8 cellular contexts compared by ENCODE assay signal in genomic region chr10:67520924-67521520, GRCh38.
A peak's percentile ranks its signal among the peaks of the same experiment; 100 is the strongest.
DNase-seq lines count a peak whose midpoint lies in the region; ATAC-seq, FAIRE-seq and TF ChIP-seq lines count a peak whose summit lies in the region.

No MANE protein-coding gene starts in this region.

- intact Hi-C loops in mammary epithelial cell (cut with micrococcal nuclease) (loop anchor here (2.0 to 5.0 kb wide), 3 partner anchors 214 to 569 kb away; no protein-coding TSS in a partner anchor), kidney (cut with DNase I) (no loop called here)

- no peaks in the 10 kb centered on the region for H4K20me1 ChIP-seq in mammary epithelial cell (ENCODE audit: insufficient read depth, low read length)

- no peak overlapping the region for H3K4me3 Mint-ChIP-seq in activated CD8-positive, alpha-beta memory T cell treated with anti-CD3 and anti-CD28 coated beads, Interleukin-2, amount 10 ng/mL, durations not matched to agents 7 days and 5 days
- H3K4me3 Mint-ChIP-seq in stimulated activated naive CD8-positive, alpha-beta T cell treated with anti-CD3 and anti-CD28 coated beads, Interleukin-15, amount 100 ng/mL, for 72 hours = no peak overlapping the region

- BruUV-seq in mammary epithelial cell (replicated peaks; lab: Mats Ljungman, UMichigan) = no TSS peak

- no peaks in the 10 kb centered on the region for H3K9me3 Mint-ChIP-seq in activated CD8-positive, alpha-beta memory T cell treated with anti-CD3 and anti-CD28 coated beads, Interleukin-2, amount 10 ng/mL, durations not matched to agents 7 days and 5 days (ENCODE audit: low read depth)
- H3K9me3 Mint-ChIP-seq in stimulated activated naive CD8-positive, alpha-beta T cell treated with anti-CD3 and anti-CD28 coated beads, Interleukin-15, amount 100 ng/mL, for 72 hours = no peaks in the 10 kb centered on the region

- TF ChIP-seq CTCF in RWPE1 (conservative IDR thresholded peaks at IDR 0.05; ENCODE audit: low read depth) (peak; percentile 72), mammary epithelial cell (conservative IDR thresholded peaks at IDR 0.05 in 1 of 2, IDR thresholded peaks at IDR 0.05 in 1 of 2; ENCODE audit: extremely low read depth in 1 of 2, insufficient read depth in 1 of 2, low read depth in 1 of 2, low read length in 2 of 2) (peak; percentile 73 to 79), kidney (IDR thresholded peaks at IDR 0.05; ENCODE audit: borderline replicate concordance, extremely low read depth, insufficient read depth) (peak; percentile 70)

- no peak overlapping the region for H3K27ac Mint-ChIP-seq in activated CD8-positive, alpha-beta memory T cell treated with anti-CD3 and anti-CD28 coated beads, Interleukin-2, amount 10 ng/mL, durations not matched to agents 7 days and 5 days
- H3K27ac Mint-ChIP-seq in stimulated activated naive CD8-positive, alpha-beta T cell treated with anti-CD3 and anti-CD28 coated beads, Interleukin-15, amount 100 ng/mL, for 72 hours = no peak overlapping the region

- no peak overlapping the region for H3K9ac ChIP-seq in mammary epithelial cell (ENCODE audit: insufficient read depth, low read length)
- no peak overlapping the region for H3K9ac ChIP-seq in kidney (ENCODE audit: low read length in 2 of 2)

- H3K4me1 ChIP-seq in mammary epithelial cell (ENCODE audit: insufficient read depth, low read length) = no peaks in the 10 kb centered on the region
- no peaks in the 10 kb centered on the region for H3K4me1 ChIP-seq in kidney (ENCODE audit: control insufficient read depth in 1 of 2, insufficient read depth in 1 of 2, low read depth in 1 of 2, low read length in 2 of 2)

- peak; percentile 64 for ATAC-seq in activated CD8-positive, alpha-beta memory T cell treated with anti-CD3 and anti-CD28 coated beads, Interleukin-2, amount 10 ng/mL, durations not matched to agents 7 days and 5 days
- ATAC-seq in GM21423 (IDR thresholded peaks at IDR 0.05; ENCODE audit: unreplicated experiment) = peak; percentile 90
- ATAC-seq in stimulated activated naive CD8-positive, alpha-beta T cell treated with anti-CD3 and anti-CD28 coated beads, Interleukin-15, amount 100 ng/mL, for 72 hours = peak; percentile 72

- dilution Hi-C loops in mammary epithelial cell (cut with HindIII; ENCODE audit: low sequenced_read_pairs) = no loop called here

- CTCF ChIA-PET in activated CD8-positive, alpha-beta memory T cell treated with anti-CD3 and anti-CD28 coated beads, Interleukin-2, amount 10 ng/mL, durations not matched to agents 7 days and 5 days (lab: Charles Lee) = interaction anchor here (0.6 to 1.1 kb wide), 6 partner anchors 13 to 261 kb away, joined by 3 to 7 read pairs (median 3); no protein-coding TSS in a partner anchor
- CTCF ChIA-PET in RWPE1 (lab: Yijun Ruan, JAX) = interaction anchor here (0.6 to 1.2 kb wide), 16 partner anchors 12 to 1618 kb away, joined by 3 to 7 read pairs (median 4); no protein-coding TSS in a partner anchor
- CTCF ChIA-PET in mammary epithelial cell (lab: Charles Lee; ENCODE audit: low non-redundant PET) = interaction anchor here (0.6 kb wide), 4 partner anchors 12 to 594 kb away, joined by 3 to 4 read pairs (median 4); no protein-coding TSS in a partner anchor

- FAIRE-seq in kidney (lab: Jason Lieb, UNC) = peak; percentile 58

- H3K27me3 Mint-ChIP-seq in activated CD8-positive, alpha-beta memory T cell treated with anti-CD3 and anti-CD28 coated beads, Interleukin-2, amount 10 ng/mL, durations not matched to agents 7 days and 5 days = peaks cover 10% of the 10 kb centered on the region
- peaks cover 8% of the 10 kb centered on the region for H3K27me3 Mint-ChIP-seq in stimulated activated naive CD8-positive, alpha-beta T cell treated with anti-CD3 and anti-CD28 coated beads, Interleukin-15, amount 100 ng/mL, for 72 hours

- H3K36me3 Mint-ChIP-seq in activated CD8-positive, alpha-beta memory T cell treated with anti-CD3 and anti-CD28 coated beads, Interleukin-2, amount 10 ng/mL, durations not matched to agents 7 days and 5 days = no peaks in the 10 kb centered on the region

- H3K9me3 ChIP-seq in mammary epithelial cell (replicated peaks; ENCODE audit: insufficient read depth, low read length) (no peaks in the 10 kb centered on the region), kidney (ENCODE audit: control insufficient read depth in 1 of 2, low read length in 2 of 2) (no peaks in the 10 kb centered on the region)

- H3K79me2 ChIP-seq in mammary epithelial cell (ENCODE audit: insufficient read depth, low read length) = no peaks in the 10 kb centered on the region

- POLR2A ChIA-PET in RWPE1 (lab: Yijun Ruan, JAX; ENCODE audit: low non-redundant PET) = no interaction called here

- in situ Hi-C loops in mammary epithelial cell (cut with MboI; ENCODE audit: low sequenced_read_pairs in 2 of 2) = no loop called here

- H3K4me3 ChIP-seq in mammary epithelial cell (replicated peaks in 1 of 3; ENCODE audit: insufficient read depth in 1 of 3, low read depth in 2 of 3, low read length in 3 of 3) (no peak overlapping the region), kidney (ENCODE audit: low read length in 2 of 2) (no peak overlapping the region)

- peaks cover 2% of the 10 kb centered on the region for H3K4me1 Mint-ChIP-seq in activated CD8-positive, alpha-beta memory T cell treated with anti-CD3 and anti-CD28 coated beads, Interleukin-2, amount 10 ng/mL, durations not matched to agents 7 days and 5 days
- no peaks in the 10 kb centered on the region for H3K4me1 Mint-ChIP-seq in stimulated activated naive CD8-positive, alpha-beta T cell treated with anti-CD3 and anti-CD28 coated beads, Interleukin-15, amount 100 ng/mL, for 72 hours

- H3K4me2 ChIP-seq in mammary epithelial cell (ENCODE audit: insufficient read depth, low read depth, low read length) = no peak overlapping the region

- WGBS in mammary epithelial cell (ENCODE audit: low coverage, missing lambda C conversion rate) = 6% methylated on average over 5 of the region's 5 CpGs

- no peak overlapping the region for H3K27ac ChIP-seq in RWPE1
- H3K27ac ChIP-seq in mammary epithelial cell (ENCODE audit: insufficient read depth, low read depth, low read length) = no peak overlapping the region
- no peak overlapping the region for H3K27ac ChIP-seq in kidney (ENCODE audit: low read depth in 2 of 2, low read length in 2 of 2)

- no peaks in the 10 kb centered on the region for H3K27me3 ChIP-seq in mammary epithelial cell (ENCODE audit: insufficient read depth, low read length)

- no peaks in the 10 kb centered on the region for H3K36me3 ChIP-seq in mammary epithelial cell (ENCODE audit: insufficient read depth, low read length)
- H3K36me3 ChIP-seq in kidney (ENCODE audit: control insufficient read depth in 1 of 2, insufficient read depth in 2 of 2, low read length in 2 of 2) = no peaks in the 10 kb centered on the region

- H2AFZ ChIP-seq in mammary epithelial cell (ENCODE audit: low read depth, low read length) = no peak overlapping the region

- peak; percentile 46 for DNase-seq in activated CD8-positive, alpha-beta memory T cell treated with anti-CD3 and anti-CD28 coated beads, Interleukin-2, amount 10 ng/mL, durations not matched to agents 7 days and 5 days
- no peak for DNase-seq in activated CD8-positive, alpha-beta memory T cell treated with anti-CD3 and anti-CD28 coated beads, Interleukin-2, amount 50 U/mL, for 48 hours
- DNase-seq in HT-29 (ENCODE audit: low spot score) = peak; percentile 68
- peak; percentile 62 for DNase-seq in RWPE1 (ENCODE audit: low spot score)
- peak; percentile 42 for DNase-seq in mammary epithelial cell
- DNase-seq in kidney = no peak
- peak; percentile 21 to 23 for DNase-seq in stimulated activated naive CD8-positive, alpha-beta T cell treated with anti-CD3 and anti-CD28 coated beads, Interleukin-15, amount 100 ng/mL, for 72 hours

Comparison
In these comparisons a context has a peak if more than half of its experiments do, and no peak if none do; other contexts are left out.
1. DNase-seq: peak in activated CD8-positive, alpha-beta memory T cell treated with anti-CD3 and anti-CD28 coated beads, Interleukin-2, amount 10 ng/mL, durations not matched to agents 7 days and 5 days (single experiment), HT-29 (single experiment), RWPE1 (single experiment), mammary epithelial cell (single experiment) and stimulated activated naive CD8-positive, alpha-beta T cell treated with anti-CD3 and anti-CD28 coated beads, Interleukin-15, amount 100 ng/mL, for 72 hours (2 of 2); none in activated CD8-positive, alpha-beta memory T cell treated with anti-CD3 and anti-CD28 coated beads, Interleukin-2, amount 50 U/mL, for 48 hours (single experiment) and kidney (single experiment).
2. Peak in every context shown above with its lines, with median percentiles within 50 percentile points of each other: ATAC-seq and CTCF ChIP-seq.